In the genomic region with DNA sequence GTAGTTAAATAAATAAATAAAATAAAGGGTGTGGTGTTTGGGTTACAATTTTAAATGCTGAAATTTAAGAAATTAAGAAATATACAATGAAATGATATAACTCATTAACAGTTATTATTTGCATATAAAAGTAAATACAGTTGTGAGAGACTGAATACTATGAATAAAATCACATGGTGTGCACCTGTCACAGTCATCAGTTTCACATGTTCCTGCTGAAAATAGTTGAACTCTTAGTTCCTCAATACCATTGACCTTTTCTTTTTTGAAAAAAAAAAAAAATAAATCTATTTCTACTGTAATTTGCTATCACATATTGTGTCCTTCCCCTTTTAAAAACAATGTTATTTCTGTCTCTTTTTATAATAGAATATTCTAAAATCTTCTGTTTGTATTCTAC, we compare ENCODE assay signal across 8 cellular contexts.
DNase-seq lines count a peak whose midpoint lies in the region; ATAC-seq and TF ChIP-seq lines count a peak whose summit lies in the region.

No MANE protein-coding gene starts in this region.

- peak; percentile 24 for DNase-seq in MM.1S
- no peak for DNase-seq in activated CD4-positive, alpha-beta T cell treated with anti-CD3 and anti-CD28 coated beads, Interleukin-2, amount 50 U/mL, for 4 hours
- DNase-seq in activated gamma-delta T cell treated with Interleukin-2 at 50 U/mL for 16 hours = no peak
- DNase-seq in glomerular visceral epithelial cell (ENCODE audit: extremely low spot score) = no peak
- DNase-seq in stimulated activated CD8-positive, alpha-beta memory T cell treated with anti-CD3 and anti-CD28 coated beads, Interleukin-4, amount 100 ng/mL, for 48 hours = no peak

- H3K4me1 ChIP-seq in MM.1S (ENCODE audit: low read length) = peaks cover 9% of the 10 kb centered on the region; the same call in 1 of the 2 replicates

- no peak overlapping the region for H2AFZ ChIP-seq in MM.1S (ENCODE audit: low read length)

- H3K9me3 ChIP-seq in MM.1S (replicated peaks; ENCODE audit: insufficient read depth, low read length) = no peaks in the 10 kb centered on the region

- no peaks in the 10 kb centered on the region for H3K27me3 ChIP-seq in MM.1S (replicated peaks; ENCODE audit: insufficient read depth, low read length)

- no peaks in the 10 kb centered on the region for H3K79me2 ChIP-seq in MM.1S (ENCODE audit: low read length)

- no peaks in the 10 kb centered on the region for H3K36me3 ChIP-seq in MM.1S (replicated peaks; ENCODE audit: insufficient read depth, low read length)

- peak overlapping the region; percentile 13 for H3K4me3 ChIP-seq in MM.1S (ENCODE audit: low read length)

- H3F3A ChIP-seq in MM.1S (ENCODE audit: insufficient read depth, low read length) = no peaks in the 10 kb centered on the region

- peak overlapping the region; percentile 42; the same call in 1 of the 2 replicates for H3K4me2 ChIP-seq in MM.1S (ENCODE audit: low read depth, low read length)

- no peak overlapping the region for H3K27ac ChIP-seq in MM.1S (ENCODE audit: low read length)

- ATAC-seq in GM18508 (IDR thresholded peaks at IDR 0.05; ENCODE audit: insufficient read depth, unreplicated experiment) = peak; percentile 57
- peak; percentile 73 for ATAC-seq in GM21390 (IDR thresholded peaks at IDR 0.05; ENCODE audit: unreplicated experiment)
- ATAC-seq in HG02973 (IDR thresholded peaks at IDR 0.05; ENCODE audit: unreplicated experiment) = peak; percentile 50

- H3K9ac ChIP-seq in MM.1S (ENCODE audit: low read length) = no peak overlapping the region

- no peak for TF ChIP-seq CTCF in MM.1S (IDR thresholded peaks at IDR 0.05; ENCODE audit: low read length)

- H4K20me1 ChIP-seq in MM.1S (ENCODE audit: insufficient read depth, low read length) = no peaks in the 10 kb centered on the region

- H3K9me2 ChIP-seq in MM.1S (replicated peaks; ENCODE audit: insufficient read depth, low read length) = no peaks in the 10 kb centered on the region
